8 cellular contexts compared by ENCODE assay signal in the genomic region with DNA sequence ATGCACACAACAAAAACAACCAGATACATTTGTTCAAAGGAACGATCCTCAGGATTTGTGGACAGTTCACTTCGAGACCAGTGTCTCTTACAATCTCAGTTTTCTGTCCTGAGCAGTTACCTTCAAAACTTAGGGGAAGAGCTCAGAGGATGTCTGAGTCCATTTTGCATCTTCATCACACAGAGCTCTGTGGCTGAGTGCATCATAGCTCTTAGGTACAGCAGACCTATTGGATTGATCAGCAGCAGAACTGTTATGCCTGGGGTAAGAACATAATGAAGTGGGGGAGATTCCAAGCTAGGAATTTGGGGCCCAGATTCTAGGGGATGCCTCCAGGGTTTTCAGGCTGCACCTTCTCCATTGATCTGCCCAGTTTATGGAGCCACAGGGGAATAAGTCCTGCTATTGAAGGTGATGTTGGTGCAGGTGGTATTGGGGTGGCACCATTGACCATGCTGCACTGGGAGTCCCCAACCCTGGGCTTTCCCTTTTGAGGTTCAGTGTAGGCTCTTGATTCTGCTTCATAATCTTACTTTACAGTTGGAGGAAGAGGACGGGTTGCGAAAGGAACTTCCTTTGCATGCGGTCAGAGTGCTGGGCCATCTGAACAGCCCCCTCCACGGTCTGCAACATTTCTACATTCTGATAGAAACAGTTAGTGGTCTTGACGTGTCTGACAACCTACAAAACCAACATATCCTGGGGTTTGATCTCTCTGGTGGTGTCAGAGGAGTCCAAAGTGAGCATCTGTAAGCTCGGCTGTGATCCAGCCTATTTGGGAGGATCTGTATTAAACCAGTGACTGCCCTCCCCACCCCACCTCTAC.
DNase-seq lines count a peak whose midpoint lies in the region; ATAC-seq, FAIRE-seq and TF ChIP-seq lines count a peak whose summit lies in the region.
"Had no signal": no experiment of that assay in that cellular context is flagged by ENCODE, and none has a peak within 500 bp of the region (broad histone marks: within the 10 kb centered on the region; RNA-seq: fewer than 3 reads in every experiment).

No MANE protein-coding gene starts in this region.

- TF ChIP-seq POLR2A in Peyer's patch (IDR thresholded peaks at IDR 0.05), result no peak

- no peak overlapping the region for H3K4me3 ChIP-seq in Peyer's patch
- H3K4me3 ChIP-seq in colonic mucosa, result no peak overlapping the region
- no peak overlapping the region for H3K4me3 ChIP-seq in thymus (ENCODE audit: low read length)
- H3K4me3 ChIP-seq: tibial artery had no signal

- H3K9ac ChIP-seq in colonic mucosa (ENCODE audit: low read depth in 2 of 2, low read length in 2 of 2), result peak overlapping the region in 1 of 2 donors; percentile 12

- no peak for TF ChIP-seq CTCF in Peyer's patch (IDR thresholded peaks at IDR 0.05)
- TF ChIP-seq CTCF in colonic mucosa (IDR thresholded peaks at IDR 0.05), result no peak

- WGBS in thymus, result 19% methylated on average over 8 of the region's 8 CpGs

- ATAC-seq in GM19023 (IDR thresholded peaks at IDR 0.05; ENCODE audit: unreplicated experiment), result peak; percentile 86
- ATAC-seq in HG02938 (IDR thresholded peaks at IDR 0.05; ENCODE audit: unreplicated experiment), result peak; percentile 82

- intact Hi-C loops in colonic mucosa (cut with DNase I), result no loop called here

- peak overlapping the region in 3 of 4 donors; percentile 9 to 64 (median 54) for H3K27ac ChIP-seq in Peyer's patch
- no peak overlapping the region for H3K27ac ChIP-seq in colonic mucosa
- H3K27ac ChIP-seq in thymus (ENCODE audit: low read depth), result peak overlapping the region; percentile 0
- H3K27ac ChIP-seq: tibial artery had no signal

- H3K4me1 ChIP-seq in Peyer's patch (peaks cover 0 to 14% (median 1%) of the 10 kb centered on the region in 4 donors), colonic mucosa (no peaks in the 10 kb centered on the region), thymus (ENCODE audit: control insufficient read depth, insufficient read depth, low read length) (peaks cover 14% of the 10 kb centered on the region)

- DNase-seq in Peyer's patch, result peak in 2 of 3 donors; percentile 76 to 86
- peak; percentile 22 for DNase-seq in colonic mucosa
- no peak for DNase-seq in cerebellar cortex (ENCODE audit: low spot score)
- no peak for DNase-seq in urothelium cell line (ENCODE audit: low spot score)

- H3K27me3 ChIP-seq in Peyer's patch (no peaks in the 10 kb centered on the region), colonic mucosa (no peaks in the 10 kb centered on the region), thymus (ENCODE audit: control insufficient read depth, insufficient read depth) (no peaks in the 10 kb centered on the region)
- H3K27me3 ChIP-seq: tibial artery had no signal

- H3K36me3 ChIP-seq in Peyer's patch, result no peaks in the 10 kb centered on the region
- H3K36me3 ChIP-seq in colonic mucosa, result no peaks in the 10 kb centered on the region
- no peaks in the 10 kb centered on the region for H3K36me3 ChIP-seq in thymus (ENCODE audit: control insufficient read depth, insufficient read depth)
- H3K36me3 ChIP-seq: tibial artery had no signal

- H3K9me3 ChIP-seq in Peyer's patch (peaks cover 0 to 4% (median 0%) of the 10 kb centered on the region in 4 donors), colonic mucosa (no peaks in the 10 kb centered on the region), thymus (ENCODE audit: control insufficient read depth) (no peaks in the 10 kb centered on the region)

- FAIRE-seq in urothelium cell line (lab: Jason Lieb, UNC), result no peak

Comparison
In these comparisons a context has a peak if more than half of its experiments do, and no peak if none do; other contexts are left out.
1. DNase-seq: peak in Peyer's patch (2 of 3) and colonic mucosa (single experiment); none in cerebellar cortex (single experiment) and urothelium cell line (single experiment).